11 cellular contexts compared by ENCODE assay signal in genomic region chr1:30758785-30759380, GRCh38. TPM values are rescaled to one million over a fixed set of nuclear protein-coding genes. Genes with fewer than 3 reads are reported as not detected.
DNase-seq lines count a peak whose midpoint lies in the region; ATAC-seq and TF ChIP-seq lines count a peak whose summit lies in the region.
"Had no signal": no experiment of that assay in that cellular context is flagged by ENCODE, and none has a peak within 500 bp of the region (broad histone marks: within the 10 kb centered on the region; RNA-seq: fewer than 3 reads in every experiment).

No MANE protein-coding gene starts in this region.

- no peaks in the 10 kb centered on the region for H4K20me1 ChIP-seq in MM.1S (ENCODE audit: insufficient read depth, low read length)

- H2AFZ ChIP-seq in MM.1S (ENCODE audit: low read length), result no peak overlapping the region

- no peak overlapping the region for H3K4me3 ChIP-seq in MM.1S (ENCODE audit: low read length)
- peak overlapping the region in 1 of 8 donors; percentile 80 for H3K4me3 ChIP-seq in spleen

- ATAC-seq in activated CD8-positive, alpha-beta memory T cell treated with anti-CD3 and anti-CD28 coated beads, Interleukin-2, amount 10 ng/mL, durations not matched to agents 7 days and 5 days, result no peak
- peak in 1 of 2 donors; percentile 15 for ATAC-seq in activated T-cell treated with anti-CD3 and anti-CD28 coated beads, Interleukin-2, amount 50 U/mL, for 72 hours (replicated peaks in 1 of 2)
- ATAC-seq in GM19035 (IDR thresholded peaks at IDR 0.05; ENCODE audit: unreplicated experiment), result no peak

- H3K9me3 ChIP-seq in MM.1S (replicated peaks; ENCODE audit: insufficient read depth, low read length) (no peaks in the 10 kb centered on the region), spleen (no peaks in the 10 kb centered on the region)

- H3F3A ChIP-seq in MM.1S (ENCODE audit: insufficient read depth, low read length), result peaks cover 54% of the 10 kb centered on the region

- H3K4me1 Mint-ChIP-seq in activated CD8-positive, alpha-beta memory T cell treated with anti-CD3 and anti-CD28 coated beads, Interleukin-2, amount 10 ng/mL, durations not matched to agents 7 days and 5 days, result peaks cover 75% of the 10 kb centered on the region
- H3K4me1 Mint-ChIP-seq in activated T-cell treated with anti-CD3 and anti-CD28 coated beads, Interleukin-2, amount 50 U/mL, for 72 hours (ENCODE audit: low read depth), result peaks cover 99% of the 10 kb centered on the region

- no peak overlapping the region for H3K4me3 Mint-ChIP-seq in activated CD8-positive, alpha-beta memory T cell treated with anti-CD3 and anti-CD28 coated beads, Interleukin-2, amount 10 ng/mL, durations not matched to agents 7 days and 5 days
- peak overlapping the region; percentile 92 to 99 for H3K4me3 Mint-ChIP-seq in activated T-cell treated with anti-CD3 and anti-CD28 coated beads, Interleukin-2, amount 50 U/mL, for 72 hours

- no peaks in the 10 kb centered on the region for H3K9me3 Mint-ChIP-seq in activated CD8-positive, alpha-beta memory T cell treated with anti-CD3 and anti-CD28 coated beads, Interleukin-2, amount 10 ng/mL, durations not matched to agents 7 days and 5 days (ENCODE audit: low read depth)
- H3K9me3 Mint-ChIP-seq in activated T-cell treated with anti-CD3 and anti-CD28 coated beads, Interleukin-2, amount 50 U/mL, for 72 hours, result no peaks in the 10 kb centered on the region

- TF ChIP-seq CTCF in MM.1S (IDR thresholded peaks at IDR 0.05; ENCODE audit: low read length) (no peak), spleen (IDR thresholded peaks at IDR 0.05 in 8 of 11, conservative IDR thresholded peaks at IDR 0.05 in 3 of 11) (no peak)

- no peak for DNase-seq in activated CD8-positive, alpha-beta memory T cell treated with anti-CD3 and anti-CD28 coated beads, Interleukin-2, amount 10 ng/mL, durations not matched to agents 7 days and 5 days
- DNase-seq in activated CD8-positive, alpha-beta memory T cell treated with anti-CD3 and anti-CD28 coated beads, Interleukin-2, amount 50 U/mL, for 4 hours, result no peak
- peak; percentile 68 for DNase-seq in MM.1S
- peak in 1 of 2 donors; percentile 55 for DNase-seq in activated T-cell treated with anti-CD3 and anti-CD28 coated beads, Interleukin-2, amount 50 U/mL, for 72 hours
- DNase-seq in spleen, result no peak
- DNase-seq in NCI-H1694 (lab: John Stamatoyannopoulos, UW), result no peak
- no peak for DNase-seq in nucleus accumbens (lab: John Stamatoyannopoulos, UW)
- DNase-seq: aorta, C1 segment of cervical spinal cord, kidney glomerular epithelial cell had no signal

- peaks cover 24% of the 10 kb centered on the region for H3K36me3 Mint-ChIP-seq in activated CD8-positive, alpha-beta memory T cell treated with anti-CD3 and anti-CD28 coated beads, Interleukin-2, amount 10 ng/mL, durations not matched to agents 7 days and 5 days
- H3K36me3 Mint-ChIP-seq in activated T-cell treated with anti-CD3 and anti-CD28 coated beads, Interleukin-2, amount 50 U/mL, for 72 hours (ENCODE audit: insufficient read depth in 2 of 2), result peaks cover 2 to 8% of the 10 kb centered on the region in 2 donors

- H3K36me3 ChIP-seq in MM.1S (replicated peaks; ENCODE audit: insufficient read depth, low read length), result no peaks in the 10 kb centered on the region; the same call in 1 of the 2 replicates
- H3K36me3 ChIP-seq in spleen, result peaks cover 0 to 14% (median 0%) of the 10 kb centered on the region in 6 donors

- TF ChIP-seq POLR2A in spleen (IDR thresholded peaks at IDR 0.05), result no peak

- H3K4me1 ChIP-seq in MM.1S (ENCODE audit: low read length) (peaks cover 61% of the 10 kb centered on the region), spleen (peaks cover 56 to 97% (median 91%) of the 10 kb centered on the region in 6 donors)

- peaks cover 48% of the 10 kb centered on the region for H3K79me2 ChIP-seq in MM.1S (ENCODE audit: low read length)

- H3K9ac ChIP-seq in MM.1S (ENCODE audit: low read length), result 0 out of 2 replicates have a peak overlapping the region, but pooled peaks have one; percentile 90

- H3K27ac Mint-ChIP-seq in activated CD8-positive, alpha-beta memory T cell treated with anti-CD3 and anti-CD28 coated beads, Interleukin-2, amount 10 ng/mL, durations not matched to agents 7 days and 5 days, result peak overlapping the region; percentile 95
- H3K27ac Mint-ChIP-seq in activated T-cell treated with anti-CD3 and anti-CD28 coated beads, Interleukin-2, amount 50 U/mL, for 72 hours, result peak overlapping the region; percentile 54

- intact Hi-C loops in spleen (cut with DNase I; ENCODE audit: low total_unique reads), result no loop called here

- CTCF ChIA-PET in activated CD8-positive, alpha-beta memory T cell treated with anti-CD3 and anti-CD28 coated beads, Interleukin-2, amount 10 ng/mL, durations not matched to agents 7 days and 5 days (lab: Charles Lee), result interaction anchor here (1.3 to 30.3 kb wide), 7 partner anchors 10 to 153 kb away, joined by 3 to 438 read pairs (median 4); no protein-coding TSS in a partner anchor

- no peaks in the 10 kb centered on the region for H3K9me2 ChIP-seq in MM.1S (replicated peaks; ENCODE audit: insufficient read depth, low read length)

- H3K27ac ChIP-seq in MM.1S (ENCODE audit: low read length) (peak overlapping the region; percentile 25; the same call in 1 of the 2 replicates), spleen (peak overlapping the region in 5 of 8 donors; percentile 7 to 99 (median 99))

- H3K27me3 ChIP-seq in MM.1S (replicated peaks; ENCODE audit: insufficient read depth, low read length), result no peaks in the 10 kb centered on the region
- H3K27me3 ChIP-seq in spleen (replicated peaks in 1 of 7), result no peaks in the 10 kb centered on the region

- no peaks in the 10 kb centered on the region for H3K27me3 Mint-ChIP-seq in activated CD8-positive, alpha-beta memory T cell treated with anti-CD3 and anti-CD28 coated beads, Interleukin-2, amount 10 ng/mL, durations not matched to agents 7 days and 5 days
- H3K27me3 Mint-ChIP-seq in activated T-cell treated with anti-CD3 and anti-CD28 coated beads, Interleukin-2, amount 50 U/mL, for 72 hours (ENCODE audit: low read depth), result no peaks in the 10 kb centered on the region

- peak overlapping the region; percentile 94; the same call in 1 of the 2 replicates for H3K4me2 ChIP-seq in MM.1S (ENCODE audit: low read depth, low read length)

RNA-seq across cellular contexts. Expression of gene LAPTM5, which starts 1.3 kb away (rescaled TPM):
- total RNA-seq in activated CD8-positive, alpha-beta memory T cell treated with anti-CD3 and anti-CD28 coated beads, Interleukin-2, amount 10 ng/mL, durations not matched to agents 7 days and 5 days, result 100 to 1,000 TPM; 326 to 386 TPM
- 100 to 1,000 TPM; 220 to 281 TPM for total RNA-seq in activated T-cell treated with anti-CD3 and anti-CD28 coated beads, Interleukin-2, amount 50 U/mL, for 72 hours
- 100 to 1,000 TPM; 473 to 747 (median 586) TPM for total RNA-seq in spleen
- polyA plus RNA-seq in spleen, result 100 to 1,000 TPM; 419 to 691 (median 502) TPM

RNA-seq across cellular contexts. Expression of gene MATN1, which starts 35.5 kb away (rescaled TPM):
- under 1 TPM in 1 of 2 experiments, not detected in 1; 0.32 TPM for total RNA-seq in activated CD8-positive, alpha-beta memory T cell treated with anti-CD3 and anti-CD28 coated beads, Interleukin-2, amount 10 ng/mL, durations not matched to agents 7 days and 5 days
- total RNA-seq in activated T-cell treated with anti-CD3 and anti-CD28 coated beads, Interleukin-2, amount 50 U/mL, for 72 hours, result 1 to 10 TPM; 1.0 to 1.2 TPM
- total RNA-seq in spleen, result 1 to 10 TPM in 1 of 7 donors, under 1 TPM in 5, not detected in 1; 0.30 to 1.1 (median 0.69) TPM
- polyA plus RNA-seq in spleen, result under 1 TPM; 0.04 to 0.08 (median 0.06) TPM
- polyA plus RNA-seq: aorta had no signal
